In the genomic region with DNA sequence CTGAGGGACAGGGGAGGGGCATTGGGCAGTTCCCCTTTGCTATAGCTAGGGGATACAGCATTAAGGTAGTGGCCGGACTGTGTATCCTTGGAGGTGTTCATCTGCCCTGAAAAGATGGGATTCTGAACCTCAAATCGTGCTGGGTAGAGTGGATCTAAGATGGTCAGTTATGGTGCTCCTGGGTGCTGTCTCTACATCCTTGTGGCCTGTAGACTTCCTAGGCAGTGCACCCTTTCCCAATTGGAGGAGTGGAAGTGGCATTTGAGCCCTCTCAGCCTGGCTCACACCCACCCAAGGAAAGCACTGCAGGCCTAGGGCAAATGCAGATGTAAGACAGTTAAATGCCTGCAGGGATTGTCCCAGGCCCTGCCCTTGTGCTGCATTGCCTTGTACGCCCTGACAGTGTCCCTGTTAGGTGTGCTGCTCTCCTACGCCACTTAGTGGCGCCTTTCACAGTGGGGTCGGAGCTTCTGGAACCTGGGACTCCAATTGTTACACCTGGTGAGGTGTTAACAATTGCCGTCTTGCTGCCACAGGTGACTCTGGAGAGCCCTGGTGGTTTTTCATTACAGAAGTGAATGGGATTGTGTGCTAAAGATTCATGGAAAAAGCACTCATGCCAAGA, we compare ENCODE assay signal across 8 cellular contexts. TPM values are rescaled to one million over a fixed set of nuclear protein-coding genes. Genes with fewer than 3 reads are reported as not detected.
DNase-seq lines count a peak whose midpoint lies in the region; ATAC-seq, FAIRE-seq and TF ChIP-seq lines count a peak whose summit lies in the region.

No MANE protein-coding gene starts in this region.

- ATAC-seq in A549 (peak; percentile 67 to 92; a peak in 5 of 6 replicates), GM18505 (IDR thresholded peaks at IDR 0.05; ENCODE audit: unreplicated experiment) (peak; percentile 79), HG02852 (IDR thresholded peaks at IDR 0.05; ENCODE audit: unreplicated experiment) (peak; percentile 87), PC-3 (peak; percentile 60), GM21381 (IDR thresholded peaks at IDR 0.05; ENCODE audit: unreplicated experiment) (no peak), gastrocnemius medialis (no peak)

- H2AFZ ChIP-seq in PC-3 (ENCODE audit: low read length): no peak overlapping the region

- intact Hi-C loops in PC-3 (cut with micrococcal nuclease) (no loop called here), gastrocnemius medialis (cut with DNase I; ENCODE audit: low total_unique reads) (no loop called here)

- no peaks in the 10 kb centered on the region; the same call in 1 of the 2 replicates for H3K27me3 ChIP-seq in PC-3 (ENCODE audit: low read length)
- no peaks in the 10 kb centered on the region for H3K27me3 ChIP-seq in gastrocnemius medialis

- no peak for FAIRE-seq in A549 (lab: Jason Lieb, UNC)

- TF ChIP-seq EP300 in A549 (IDR thresholded peaks at IDR 0.05): no peak

- peak in 1 of 2 experiments; percentile 25; a peak in 2 of 5 replicates for TF ChIP-seq RAD21 in A549 (conservative IDR thresholded peaks at IDR 0.05 in 1 of 2, IDR thresholded peaks at IDR 0.05 in 1 of 2)

- no peaks in the 10 kb centered on the region for H3K36me3 ChIP-seq in PC-3 (ENCODE audit: low read depth, low read length)
- no peaks in the 10 kb centered on the region for H3K36me3 ChIP-seq in gastrocnemius medialis

- no peak overlapping the region for H3K9ac ChIP-seq in PC-3 (ENCODE audit: low read length)

- no peaks in the 10 kb centered on the region for H3K79me2 ChIP-seq in PC-3 (ENCODE audit: low read length)

- no peak for TF ChIP-seq POLR2A in A549 (IDR thresholded peaks at IDR 0.05; ENCODE audit: low read length)
- no peak for TF ChIP-seq POLR2A in GM18505 (IDR thresholded peaks at IDR 0.05; ENCODE audit: borderline replicate concordance, extremely low read depth, insufficient read depth, insufficient read length)
- no peak for TF ChIP-seq POLR2A in gastrocnemius medialis (IDR thresholded peaks at IDR 0.05)

- in situ Hi-C loops in gastrocnemius medialis (cut with MboI; ENCODE audit: low sequenced_read_pairs in 4 of 4): no loop called here

- H3K4me1 ChIP-seq in A549 (peaks cover 10% of the 10 kb centered on the region; the same call in 1 of the 3 replicates), PC-3 (ENCODE audit: insufficient read depth, low read length) (no peaks in the 10 kb centered on the region), gastrocnemius medialis (peaks cover 53 to 65% of the 10 kb centered on the region in 2 donors)

- WGBS in A549 (ENCODE audit: missing lambda C conversion rate): 45% methylated on average over 7 of the region's 7 CpGs

- H4K20me1 ChIP-seq in PC-3 (ENCODE audit: low read length): no peaks in the 10 kb centered on the region

- no peaks in the 10 kb centered on the region for H3F3A ChIP-seq in PC-3 (ENCODE audit: low read length, unreplicated experiment)

- H3K9me2 ChIP-seq in PC-3 (replicated peaks; ENCODE audit: low read length): no peaks in the 10 kb centered on the region

- BruUV-seq in PC-3 (replicated peaks; lab: Mats Ljungman, UMichigan): no TSS peak

- DNase-seq in A549 (ENCODE audit: low read depth in 1 of 2, low spot score in 1 of 2) (peak in 1 of 2 experiments; percentile 27), PC-3 (peak; percentile 52), kidney tubule cell (ENCODE audit: low spot score) (peak; percentile 6), GOT3 (lab: John Stamatoyannopoulos, UW) (no peak), gastrocnemius medialis (no peak)

- no peak overlapping the region for H3K4me3 ChIP-seq in A549
- no peak overlapping the region for H3K4me3 ChIP-seq in PC-3 (ENCODE audit: low read length)
- H3K4me3 ChIP-seq in gastrocnemius medialis: no peak overlapping the region

- no peak overlapping the region for H3K4me2 ChIP-seq in A549
- no peak overlapping the region for H3K4me2 ChIP-seq in PC-3 (ENCODE audit: low read length)

- POLR2A ChIA-PET in A549 (lab: Yijun Ruan, JAX) (no interaction called here), PC-3 (lab: Charles Lee; ENCODE audit: unreplicated experiment) (no interaction called here)

- no peaks in the 10 kb centered on the region for H3K9me3 ChIP-seq in A549
- no peaks in the 10 kb centered on the region for H3K9me3 ChIP-seq in PC-3 (ENCODE audit: low read length)
- no peaks in the 10 kb centered on the region for H3K9me3 ChIP-seq in gastrocnemius medialis

- H3K27ac ChIP-seq in A549: no peak overlapping the region
- H3K27ac ChIP-seq in PC-3 (ENCODE audit: low read length): no peak overlapping the region
- peak overlapping the region in 1 of 4 donors; percentile 20 for H3K27ac ChIP-seq in gastrocnemius medialis

- peak; percentile 22; the same call in 1 of the 3 replicates for TF ChIP-seq CTCF in A549 (IDR thresholded peaks at IDR 0.05)
- peak; percentile 62 for TF ChIP-seq CTCF in PC-3 (conservative IDR thresholded peaks at IDR 0.05; ENCODE audit: low read depth, low read length)
- TF ChIP-seq CTCF in gastrocnemius medialis (IDR thresholded peaks at IDR 0.05 in 4 of 5, conservative IDR thresholded peaks at IDR 0.05 in 1 of 5): peak in 1 of 5 experiments; percentile 20

- CTCF ChIA-PET in A549 (lab: Yijun Ruan, JAX) (interaction anchor here (1.0 to 5.5 kb wide), 7 partner anchors 9 to 117 kb away, joined by 3 to 30 read pairs (median 5); no protein-coding TSS in a partner anchor), PC-3 (lab: Charles Lee) (no interaction called here)

TF ChIP-seq in A549, 52 proteins besides CTCF, POLR2A, EP300 and RAD21:
- TF ChIP-seq CBX8 (IDR thresholded peaks at IDR 0.05): no peak
- TF ChIP-seq SMC3 (IDR thresholded peaks at IDR 0.05): 0 out of 3 replicates have a peak, but pooled peaks have one; percentile 13

RNA-seq across cellular contexts. Expression of a gene that starts 35.0 kb away (rescaled TPM):
- polyA plus RNA-seq in A549 (2011; rRNA removed): 32.5 and 58.4 TPM in 2 replicates
- polyA plus RNA-seq in A549 (2012; cell fraction: cytosol; rRNA removed): 12.3 and 14.3 TPM in 2 replicates
- polyA plus RNA-seq in A549 (2012; cell fraction: nucleus; rRNA removed): 30.6 and 40.6 TPM in 2 replicates
- 12.1 to 16.2 TPM (median 13.4 TPM) in 3 replicates for polyA plus RNA-seq in A549 (2017; fragmentation: RNase III; extraction: RNeasy Plus Mini Kit Qiagen cat#74134 plus additional on column Dnase treatment)
- polyA minus RNA-seq in A549 (2011; rRNA and poly(A)+ RNA removed): 55.9 and 77.1 TPM in 2 replicates
- total RNA-seq in PC-3 (2014; rRNA removed): 3.2 and 3.3 TPM in 2 replicates
- total RNA-seq in gastrocnemius medialis: 10 to 100 TPM; 10.5 to 33.5 (median 25.4) TPM

Comparison
In these comparisons a context has a peak if more than half of its experiments do, and no peak if none do; other contexts are left out.
1. ATAC-seq: peak in A549 (2 of 2), GM18505 (single experiment), HG02852 (single experiment) and PC-3 (single experiment); none in GM21381 (single experiment) and gastrocnemius medialis (0 of 2).
2. DNase-seq: peak in PC-3 (single experiment) and kidney tubule cell (single experiment); none in GOT3 (single experiment) and gastrocnemius medialis (0 of 2).